Comparison of ENCODE assay signal across 2 cellular contexts in the genomic region with DNA sequence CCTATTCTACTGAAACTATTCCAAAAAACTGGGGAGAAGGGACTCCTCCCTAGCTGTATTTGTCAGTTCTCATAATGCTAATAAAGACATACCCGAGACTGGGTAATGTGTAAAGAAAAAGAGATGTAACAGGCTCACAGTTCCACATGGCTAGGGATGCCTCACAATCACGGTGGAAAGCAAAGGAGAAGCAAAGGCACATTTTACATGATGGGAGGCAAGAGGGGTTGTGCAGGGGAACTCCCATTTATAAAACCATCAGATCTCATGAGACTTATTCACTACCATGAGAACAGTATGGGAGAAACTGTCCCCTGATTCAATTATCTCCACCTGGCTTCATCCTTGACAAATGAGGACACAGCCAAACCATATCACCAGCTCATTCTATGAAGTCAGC.
TF ChIP-seq lines count a peak whose summit lies in the region.

No MANE protein-coding gene starts in this region.

TF ChIP-seq in IMR-90, 13 proteins besides CTCF, POLR2A, EP300 and RAD21:
- TF ChIP-seq USF2 (IDR thresholded peaks at IDR 0.05; ENCODE audit: low read depth, low read length), result no peak
- no peak for TF ChIP-seq CHD1 (IDR thresholded peaks at IDR 0.05; ENCODE audit: low read depth, low read length)
- no peak for TF ChIP-seq MXI1 (IDR thresholded peaks at IDR 0.05; ENCODE audit: borderline replicate concordance, low read depth, low read length)
- no peak for TF ChIP-seq SMC3 (IDR thresholded peaks at IDR 0.05; ENCODE audit: low read depth, low read length)
- TF ChIP-seq MAFK (IDR thresholded peaks at IDR 0.05; ENCODE audit: low read depth, low read length), result no peak
- TF ChIP-seq ELK1 (IDR thresholded peaks at IDR 0.05; ENCODE audit: borderline replicate concordance, low read depth, low read length), result no peak
- no peak for TF ChIP-seq RFX5 (IDR thresholded peaks at IDR 0.05; ENCODE audit: low read depth, low read length)
- no peak for TF ChIP-seq MAZ (IDR thresholded peaks at IDR 0.05; ENCODE audit: borderline replicate concordance, low read depth, low read length)
- TF ChIP-seq RCOR1 (IDR thresholded peaks at IDR 0.05; ENCODE audit: insufficient replicate concordance, low read length), result no peak
- TF ChIP-seq FOS (IDR thresholded peaks at IDR 0.05; ENCODE audit: low read depth, low read length), result no peak
- TF ChIP-seq NFE2L2 (IDR thresholded peaks at IDR 0.05; ENCODE audit: low read depth, low read length), result no peak
- no peak for TF ChIP-seq CEBPB (IDR thresholded peaks at IDR 0.05; ENCODE audit: low read depth, low read length)
- no peak for TF ChIP-seq BHLHE40 (IDR thresholded peaks at IDR 0.05; ENCODE audit: low read depth, low read length)

TF ChIP-seq in GM12878, 131 proteins besides CTCF, POLR2A, EP300 and RAD21:
- TF ChIP-seq, protein P1, sequence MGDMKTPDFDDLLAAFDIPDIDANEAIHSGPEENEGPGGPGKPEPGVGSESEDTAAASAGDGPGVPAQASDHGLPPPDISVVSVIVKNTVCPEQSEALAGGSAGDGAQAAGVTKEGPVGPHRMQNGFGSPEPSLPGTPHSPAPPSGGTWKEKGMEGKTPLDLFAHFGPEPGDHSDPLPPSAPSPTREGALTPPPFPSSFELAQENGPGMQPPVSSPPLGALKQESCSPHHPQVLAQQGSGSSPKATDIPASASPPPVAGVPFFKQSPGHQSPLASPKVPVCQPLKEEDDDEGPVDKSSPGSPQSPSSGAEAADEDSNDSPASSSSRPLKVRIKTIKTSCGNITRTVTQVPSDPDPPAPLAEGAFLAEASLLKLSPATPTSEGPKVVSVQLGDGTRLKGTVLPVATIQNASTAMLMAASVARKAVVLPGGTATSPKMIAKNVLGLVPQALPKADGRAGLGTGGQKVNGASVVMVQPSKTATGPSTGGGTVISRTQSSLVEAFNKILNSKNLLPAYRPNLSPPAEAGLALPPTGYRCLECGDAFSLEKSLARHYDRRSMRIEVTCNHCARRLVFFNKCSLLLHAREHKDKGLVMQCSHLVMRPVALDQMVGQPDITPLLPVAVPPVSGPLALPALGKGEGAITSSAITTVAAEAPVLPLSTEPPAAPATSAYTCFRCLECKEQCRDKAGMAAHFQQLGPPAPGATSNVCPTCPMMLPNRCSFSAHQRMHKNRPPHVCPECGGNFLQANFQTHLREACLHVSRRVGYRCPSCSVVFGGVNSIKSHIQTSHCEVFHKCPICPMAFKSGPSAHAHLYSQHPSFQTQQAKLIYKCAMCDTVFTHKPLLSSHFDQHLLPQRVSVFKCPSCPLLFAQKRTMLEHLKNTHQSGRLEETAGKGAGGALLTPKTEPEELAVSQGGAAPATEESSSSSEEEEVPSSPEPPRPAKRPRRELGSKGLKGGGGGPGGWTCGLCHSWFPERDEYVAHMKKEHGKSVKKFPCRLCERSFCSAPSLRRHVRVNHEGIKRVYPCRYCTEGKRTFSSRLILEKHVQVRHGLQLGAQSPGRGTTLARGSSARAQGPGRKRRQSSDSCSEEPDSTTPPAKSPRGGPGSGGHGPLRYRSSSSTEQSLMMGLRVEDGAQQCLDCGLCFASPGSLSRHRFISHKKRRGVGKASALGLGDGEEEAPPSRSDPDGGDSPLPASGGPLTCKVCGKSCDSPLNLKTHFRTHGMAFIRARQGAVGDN (IDR thresholded peaks at IDR 0.05), result peak; percentile 57; the same call in 1 of the 2 replicates
- peak; percentile 48; the same call in 1 of the 2 replicates for TF ChIP-seq MTA2 (IDR thresholded peaks at IDR 0.05; ENCODE audit: low read depth)
- peak; percentile 70 for TF ChIP-seq MEF2B (IDR thresholded peaks at IDR 0.05; ENCODE audit: partially characterized antibody, poor library complexity, severe bottlenecking)
- no peak for TF ChIP-seq MEF2A (IDR thresholded peaks at IDR 0.05; ENCODE audit: insufficient read depth, low read depth, low read length)
- peak in 1 of 2 experiments; percentile 18; a peak in 1 of 4 replicates for TF ChIP-seq BHLHE40 (IDR thresholded peaks at IDR 0.05; ENCODE audit: borderline replicate concordance in 1 of 2, low read depth in 2 of 2, low read length in 1 of 2)
- peak; percentile 59; the same call in 1 of the 2 replicates for TF ChIP-seq RELB (IDR thresholded peaks at IDR 0.05; ENCODE audit: low read depth)
- TF ChIP-seq IKZF1 (conservative IDR thresholded peaks at IDR 0.05), result peak; percentile 53; the same call in 1 of the 2 replicates
- peak; percentile 42 to 61; a peak in 2 of 4 replicates for TF ChIP-seq IKZF2 (IDR thresholded peaks at IDR 0.05)
- TF ChIP-seq RELA (IDR thresholded peaks at IDR 0.05; ENCODE audit: borderline replicate concordance, partially characterized antibody), result peak; percentile 26
- no peak for TF ChIP-seq FOS (IDR thresholded peaks at IDR 0.05; ENCODE audit: borderline replicate concordance, extremely low read depth, insufficient read length)
- TF ChIP-seq, protein P2, sequence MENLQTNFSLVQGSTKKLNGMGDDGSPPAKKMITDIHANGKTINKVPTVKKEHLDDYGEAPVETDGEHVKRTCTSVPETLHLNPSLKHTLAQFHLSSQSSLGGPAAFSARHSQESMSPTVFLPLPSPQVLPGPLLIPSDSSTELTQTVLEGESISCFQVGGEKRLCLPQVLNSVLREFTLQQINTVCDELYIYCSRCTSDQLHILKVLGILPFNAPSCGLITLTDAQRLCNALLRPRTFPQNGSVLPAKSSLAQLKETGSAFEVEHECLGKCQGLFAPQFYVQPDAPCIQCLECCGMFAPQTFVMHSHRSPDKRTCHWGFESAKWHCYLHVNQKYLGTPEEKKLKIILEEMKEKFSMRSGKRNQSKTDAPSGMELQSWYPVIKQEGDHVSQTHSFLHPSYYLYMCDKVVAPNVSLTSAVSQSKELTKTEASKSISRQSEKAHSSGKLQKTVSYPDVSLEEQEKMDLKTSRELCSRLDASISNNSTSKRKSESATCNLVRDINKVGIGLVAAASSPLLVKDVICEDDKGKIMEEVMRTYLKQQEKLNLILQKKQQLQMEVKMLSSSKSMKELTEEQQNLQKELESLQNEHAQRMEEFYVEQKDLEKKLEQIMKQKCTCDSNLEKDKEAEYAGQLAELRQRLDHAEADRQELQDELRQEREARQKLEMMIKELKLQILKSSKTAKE (IDR thresholded peaks at IDR 0.05; ENCODE audit: low read depth, poor library complexity, severe bottlenecking), result peak; percentile 19
